29 cellular contexts compared by ENCODE assay signal in the genomic region with DNA sequence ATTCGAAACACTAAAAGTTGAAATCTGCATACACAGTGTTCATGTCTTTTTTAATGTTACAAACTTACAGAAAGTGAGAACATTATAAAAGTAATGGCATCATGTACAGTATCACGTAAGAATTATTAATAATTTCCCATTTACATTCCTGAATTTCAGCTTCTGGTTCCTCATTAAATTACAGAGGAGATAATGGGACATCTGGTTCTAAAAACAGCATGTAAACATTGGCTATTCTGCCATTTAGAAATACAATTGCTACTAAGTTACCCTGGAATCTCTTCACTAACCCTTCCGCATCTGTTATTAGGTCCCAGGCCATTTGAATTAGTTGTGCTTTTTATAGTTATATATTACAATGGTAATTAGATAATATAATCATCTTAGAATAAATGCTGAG.
"Had no signal": no experiment of that assay in that cellular context is flagged by ENCODE, and none has a peak within 500 bp of the region (broad histone marks: within the 10 kb centered on the region; RNA-seq: fewer than 3 reads in every experiment).

No MANE protein-coding gene starts in this region.

- DNase-seq: activated CD4-positive, alpha-beta memory T cell treated with anti-CD3 and anti-CD28 coated beads, Interleukin-2, amount 10 ng/mL, durations not matched to agents 7 days and 5 days; activated CD4-positive, alpha-beta T cell treated with anti-CD3 and anti-CD28 coated beads for 1 hour; activated CD4-positive, alpha-beta T cell treated with anti-CD3 and anti-CD28 coated beads for 36 hours; activated CD4-positive, alpha-beta T cell treated with anti-CD3 and anti-CD28 coated beads for 48 hours; activated CD4-positive, alpha-beta T cell treated with anti-CD3 and anti-CD28 coated beads, Interleukin-2, amount 10 ng/mL, durations not matched to agents 7 days and 5 days; activated CD4-positive, alpha-beta T cell treated with anti-CD3 and anti-CD28 coated beads, Interleukin-2, amount 50 U/mL, for 48 hours; activated CD4-positive, CD25-positive, alpha-beta regulatory T cell; activated CD8-positive, alpha-beta memory T cell treated with anti-CD3 and anti-CD28 coated beads for 24 hours; activated CD8-positive, alpha-beta memory T cell treated with anti-CD3 and anti-CD28 coated beads, Interleukin-2, amount 10 ng/mL, durations not matched to agents 7 days and 5 days; activated CD8-positive, alpha-beta memory T cell treated with anti-CD3 and anti-CD28 coated beads, Interleukin-2, amount 50 U/mL, for 48 hours; activated CD8-positive, alpha-beta T cell treated with anti-CD3 and anti-CD28 coated beads, Interleukin-2, amount 10 ng/mL, durations not matched to agents 7 days and 5 days; activated effector memory CD4-positive, alpha-beta T cell treated with Interleukin-2 at 50 U/mL for 16 hours; activated gamma-delta T cell; activated naive CD4-positive, alpha-beta T cell treated with anti-CD3 and anti-CD28 coated beads, Interleukin-2, amount 10 ng/mL, durations not matched to agents 7 days and 5 days; activated naive CD4-positive, alpha-beta T cell treated with Interleukin-2 at 50 U/mL for 16 hours; activated naive CD8-positive, alpha-beta T cell treated with anti-CD3 and anti-CD28 coated beads, Interleukin-2, amount 10 ng/mL, durations not matched to agents 7 days and 5 days; activated naive CD8-positive, alpha-beta T cell treated with anti-CD3 and anti-CD28 coated beads, Interleukin-2, amount 50 U/mL, for 24 hours; activated T-cell treated with anti-CD3 and anti-CD28 coated beads, Interleukin-2, amount 50 U/mL, for 24 hours; activated T-cell treated with anti-CD3 and anti-CD28 coated beads, Interleukin-2, amount 50 U/mL, for 48 hours; amygdala; anterior cingulate cortex; caudate nucleus; cerebellar nuclear complex; colonic mucosa; T-helper 2 cell; T-helper 9 cell; WERI-Rb-1 had no signal

- ATAC-seq: activated CD4-positive, alpha-beta T cell treated with anti-CD3 and anti-CD28 coated beads for 36 hours; activated CD4-positive, CD25-positive, alpha-beta regulatory T cell treated with anti-CD3 and anti-CD28 coated beads, Interleukin-2, amount 50 U/mL, for 24 hours; activated CD8-positive, alpha-beta memory T cell treated with anti-CD3 and anti-CD28 coated beads, Interleukin-2, amount 10 ng/mL, durations not matched to agents 7 days and 5 days; activated CD8-positive, alpha-beta T cell treated with anti-CD3 and anti-CD28 coated beads, Interleukin-2, amount 10 ng/mL, durations not matched to agents 7 days and 5 days; activated naive CD8-positive, alpha-beta T cell treated with anti-CD3 and anti-CD28 coated beads, Interleukin-2, amount 50 U/mL, for 24 hours; WTC11 had no signal
